Comparison of ENCODE assay signal across 10 cellular contexts in the genomic region with DNA sequence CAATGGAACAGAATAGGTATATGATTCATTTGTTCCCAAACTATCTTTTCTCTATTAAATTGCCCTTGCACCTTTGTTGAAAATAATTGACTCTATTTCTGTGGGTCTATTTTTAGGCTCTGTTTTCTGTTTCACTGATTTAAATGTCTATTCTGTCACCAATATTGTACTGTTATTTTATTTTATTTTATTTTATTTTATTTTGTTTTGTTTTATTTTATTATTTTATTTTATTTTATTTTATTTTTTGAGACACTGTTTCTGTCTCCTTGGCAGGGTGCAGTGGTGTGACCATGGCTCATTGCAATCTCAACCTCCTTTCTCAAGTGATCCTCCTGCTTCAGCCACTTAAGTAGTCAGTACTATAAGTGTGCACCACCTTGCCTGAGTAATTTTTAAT. TPM values are rescaled to one million over a fixed set of nuclear protein-coding genes. Genes with fewer than 3 reads are reported as not detected.
"Had no signal": no experiment of that assay in that cellular context is flagged by ENCODE, and none has a peak within 500 bp of the region (broad histone marks: within the 10 kb centered on the region; RNA-seq: fewer than 3 reads in every experiment).

No MANE protein-coding gene starts in this region.

- H3K36me3 Mint-ChIP-seq: IgD-negative memory B cell had no signal

- ATAC-seq: GM23338, HepG2 had no signal

- H3K4me3 ChIP-seq: GM23338 had no signal

- H3K27ac ChIP-seq: HL-60 had no signal

- H3K4me3 Mint-ChIP-seq: GM23338, H9, IgD-negative memory B cell had no signal

- H3K27ac Mint-ChIP-seq: GM23338, H9, IgD-negative memory B cell had no signal

- H3K4me1 Mint-ChIP-seq: GM23338, H9, IgD-negative memory B cell had no signal

- FAIRE-seq: H1, H54, HepG2 had no signal

- DNase-seq: H9, HCEC 1CT, KBM-7 had no signal

RNA-seq across cellular contexts. Expression of a gene that starts 34.9 kb away (rescaled TPM):
- total RNA-seq: GM23338, H1, H9, HepG2, HT1080 had no signal
- polyA plus RNA-seq: GM23338, H1, HepG2, IgD-negative memory B cell had no signal

RNA-seq across cellular contexts. Expression of a gene that starts 36.5 kb away (rescaled TPM):
- total RNA-seq: GM23338, H1, H9, HepG2, HT1080 had no signal
- polyA plus RNA-seq: GM23338, H1, HepG2, IgD-negative memory B cell had no signal
